In genomic region chr11:72781313-72782080, GRCh38 we compare ENCODE assay signal across 8 cellular contexts. TPM values are rescaled to one million over a fixed set of nuclear protein-coding genes. Genes with fewer than 3 reads are reported as not detected.
DNase-seq lines count a peak whose midpoint lies in the region; ATAC-seq and TF ChIP-seq lines count a peak whose summit lies in the region.

No MANE protein-coding gene starts in this region.

- H4K20me1 ChIP-seq in MM.1S (ENCODE audit: insufficient read depth, low read length): no peaks in the 10 kb centered on the region

- no peak for TF ChIP-seq EP300 in suprapubic skin (IDR thresholded peaks at IDR 0.05)

- H3K36me3 ChIP-seq in MM.1S (replicated peaks; ENCODE audit: insufficient read depth, low read length) (no peaks in the 10 kb centered on the region), endodermal cell (ENCODE audit: control insufficient read depth, insufficient read depth, low read length) (no peaks in the 10 kb centered on the region), suprapubic skin (no peaks in the 10 kb centered on the region)

- no peaks in the 10 kb centered on the region for H3F3A ChIP-seq in MM.1S (ENCODE audit: insufficient read depth, low read length)

- H2AFZ ChIP-seq in MM.1S (ENCODE audit: low read length): peak overlapping the region; percentile 49

- H3K36me3 Mint-ChIP-seq in activated CD8-positive, alpha-beta memory T cell treated with anti-CD3 and anti-CD28 coated beads, Interleukin-2, amount 10 ng/mL, durations not matched to agents 7 days and 5 days: no peaks in the 10 kb centered on the region
- H3K36me3 Mint-ChIP-seq in endodermal cell (ENCODE audit: low read depth): no peaks in the 10 kb centered on the region
- no peaks in the 10 kb centered on the region for H3K36me3 Mint-ChIP-seq in natural killer cell

- no peaks in the 10 kb centered on the region for H3K9me2 ChIP-seq in MM.1S (replicated peaks; ENCODE audit: insufficient read depth, low read length)

- intact Hi-C loops in natural killer cell (cut with micrococcal nuclease): no loop called here

- H3K27ac Mint-ChIP-seq in activated CD8-positive, alpha-beta memory T cell treated with anti-CD3 and anti-CD28 coated beads, Interleukin-2, amount 10 ng/mL, durations not matched to agents 7 days and 5 days: no peak overlapping the region
- H3K27ac Mint-ChIP-seq in endodermal cell: no peak overlapping the region
- H3K27ac Mint-ChIP-seq in natural killer cell: peak overlapping the region; percentile 73 to 83

- peak overlapping the region; percentile 23; the same call in 1 of the 2 replicates for H3K9ac ChIP-seq in MM.1S (ENCODE audit: low read length)
- no peak overlapping the region for H3K9ac ChIP-seq in endodermal cell (ENCODE audit: extremely low read depth, low read length, poor library complexity, severe bottlenecking)

- peaks cover 14% of the 10 kb centered on the region for H3K4me1 Mint-ChIP-seq in activated CD8-positive, alpha-beta memory T cell treated with anti-CD3 and anti-CD28 coated beads, Interleukin-2, amount 10 ng/mL, durations not matched to agents 7 days and 5 days
- H3K4me1 Mint-ChIP-seq in endodermal cell (peaks cover 13% of the 10 kb centered on the region), natural killer cell (peaks cover 26 to 27% of the 10 kb centered on the region in 2 donors)

- TF ChIP-seq POLR2A in suprapubic skin (IDR thresholded peaks at IDR 0.05): no peak

- no peak for DNase-seq in GM12864 (ENCODE audit: low read depth)
- DNase-seq in MM.1S: peak; percentile 37
- DNase-seq in activated CD8-positive, alpha-beta memory T cell treated with anti-CD3 and anti-CD28 coated beads, Interleukin-2, amount 10 ng/mL, durations not matched to agents 7 days and 5 days: no peak
- DNase-seq in endodermal cell: peak; percentile 82
- DNase-seq in natural killer cell: peak; percentile 53
- no peak for DNase-seq in suprapubic skin (ENCODE audit: low spot score in 2 of 2)
- no peak for DNase-seq in NCI-H1694 treated with DMSO at 0.1 percent for 48 hours (lab: John Stamatoyannopoulos, UW)
- no peak for DNase-seq in NCI-H2171 treated with DMSO at 0.1 percent for 48 hours (lab: John Stamatoyannopoulos, UW)

- H3K79me2 ChIP-seq in MM.1S (ENCODE audit: low read length): no peaks in the 10 kb centered on the region

- peaks cover 8% of the 10 kb centered on the region for H3K27me3 Mint-ChIP-seq in activated CD8-positive, alpha-beta memory T cell treated with anti-CD3 and anti-CD28 coated beads, Interleukin-2, amount 10 ng/mL, durations not matched to agents 7 days and 5 days
- H3K27me3 Mint-ChIP-seq in endodermal cell (ENCODE audit: insufficient read depth) (peaks cover 7% of the 10 kb centered on the region), natural killer cell (ENCODE audit: low read depth in 2 of 2) (peaks cover 0 to 7% of the 10 kb centered on the region in 2 donors)

- no peaks in the 10 kb centered on the region for H3K9me3 Mint-ChIP-seq in activated CD8-positive, alpha-beta memory T cell treated with anti-CD3 and anti-CD28 coated beads, Interleukin-2, amount 10 ng/mL, durations not matched to agents 7 days and 5 days (ENCODE audit: low read depth)
- no peaks in the 10 kb centered on the region for H3K9me3 Mint-ChIP-seq in endodermal cell
- H3K9me3 Mint-ChIP-seq in natural killer cell: no peaks in the 10 kb centered on the region

- H3K4me1 ChIP-seq in MM.1S (ENCODE audit: low read length): peaks cover 15% of the 10 kb centered on the region
- H3K4me1 ChIP-seq in endodermal cell (ENCODE audit: control insufficient read depth, insufficient read depth, low read length): peaks cover 4% of the 10 kb centered on the region
- H3K4me1 ChIP-seq in suprapubic skin: peaks cover 50% of the 10 kb centered on the region

- WGBS in endodermal cell (ENCODE audit: insufficient coverage in 1 of 2, insufficient read length in 1 of 2), 2 experiments: 1% methylated on average over 17 to 89 of the region's 89 CpGs
- 1% methylated on average over 12 of the region's 89 CpGs for WGBS in suprapubic skin

- ATAC-seq in activated CD8-positive, alpha-beta memory T cell treated with anti-CD3 and anti-CD28 coated beads, Interleukin-2, amount 10 ng/mL, durations not matched to agents 7 days and 5 days: peak; percentile 80
- peak; percentile 83 to 88 (median 84) for ATAC-seq in natural killer cell

- CTCF ChIA-PET in activated CD8-positive, alpha-beta memory T cell treated with anti-CD3 and anti-CD28 coated beads, Interleukin-2, amount 10 ng/mL, durations not matched to agents 7 days and 5 days (lab: Charles Lee): interaction anchor here (1.5 to 8.8 kb wide), 4 partner anchors 11 to 56 kb away, joined by 4 to 54 read pairs (median 10); partner anchors contain the start of gene STARD10

- peak overlapping the region; percentile 65 for H3K4me2 ChIP-seq in MM.1S (ENCODE audit: low read depth, low read length)

- H3K9me3 ChIP-seq in MM.1S (replicated peaks; ENCODE audit: insufficient read depth, low read length): no peaks in the 10 kb centered on the region
- no peaks in the 10 kb centered on the region for H3K9me3 ChIP-seq in endodermal cell (ENCODE audit: control insufficient read depth, low read length)
- no peaks in the 10 kb centered on the region for H3K9me3 ChIP-seq in suprapubic skin

- H3K27ac ChIP-seq in MM.1S (ENCODE audit: low read length) (no peak overlapping the region), endodermal cell (ENCODE audit: low read depth, low read length) (no peak overlapping the region), suprapubic skin (peak overlapping the region; percentile 82)

- H3K27me3 ChIP-seq in MM.1S (replicated peaks; ENCODE audit: insufficient read depth, low read length) (no peaks in the 10 kb centered on the region), endodermal cell (ENCODE audit: control insufficient read depth, insufficient read depth, low read length, poor library complexity, severe bottlenecking) (peaks cover 14% of the 10 kb centered on the region), suprapubic skin (no peaks in the 10 kb centered on the region)

- H3K4me3 ChIP-seq in GM12864 (ENCODE audit: low read depth, low read length): peak overlapping the region; percentile 52
- H3K4me3 ChIP-seq in MM.1S (ENCODE audit: low read length): peak overlapping the region; percentile 57
- H3K4me3 ChIP-seq in endodermal cell (ENCODE audit: low read length): peak overlapping the region; percentile 69
- H3K4me3 ChIP-seq in suprapubic skin: peak overlapping the region; percentile 81

- no peak for TF ChIP-seq CTCF in GM12864 (IDR thresholded peaks at IDR 0.05; ENCODE audit: low read depth, low read length, missing control alignments)
- TF ChIP-seq CTCF in MM.1S (IDR thresholded peaks at IDR 0.05; ENCODE audit: low read length): no peak
- TF ChIP-seq CTCF in endodermal cell (conservative IDR thresholded peaks at IDR 0.05): no peak
- TF ChIP-seq CTCF in natural killer cell (IDR thresholded peaks at IDR 0.05): no peak
- no peak for TF ChIP-seq CTCF in suprapubic skin (IDR thresholded peaks at IDR 0.05)

- peak overlapping the region; percentile 58 for H3K4me3 Mint-ChIP-seq in activated CD8-positive, alpha-beta memory T cell treated with anti-CD3 and anti-CD28 coated beads, Interleukin-2, amount 10 ng/mL, durations not matched to agents 7 days and 5 days
- H3K4me3 Mint-ChIP-seq in endodermal cell (peak overlapping the region; percentile 65), natural killer cell (peak overlapping the region; percentile 83)

RNA-seq across cellular contexts. Expression of gene STARD10, which starts 12.3 kb away (rescaled TPM):
- 10 to 100 TPM in 1 of 2 experiments, 1 to 10 TPM in 1; 8.4 to 18.4 TPM for total RNA-seq in activated CD8-positive, alpha-beta memory T cell treated with anti-CD3 and anti-CD28 coated beads, Interleukin-2, amount 10 ng/mL, durations not matched to agents 7 days and 5 days
- total RNA-seq in endodermal cell: 10 to 100 TPM; 32.2 to 33.3 TPM
- polyA plus RNA-seq in endodermal cell (2013, experiment 1 of 2): 23.2 TPM
- polyA plus RNA-seq in endodermal cell (2013, experiment 2 of 2): 21.0 TPM
- 10 to 100 TPM; 10.9 to 17.3 (median 11.7) TPM for total RNA-seq in natural killer cell
- total RNA-seq in suprapubic skin: 10 to 100 TPM; 76.3 to 83.0 (median 79.4) TPM

RNA-seq across cellular contexts. Expression of gene ARAP1, which starts 29.3 kb away (rescaled TPM):
- total RNA-seq in activated CD8-positive, alpha-beta memory T cell treated with anti-CD3 and anti-CD28 coated beads, Interleukin-2, amount 10 ng/mL, durations not matched to agents 7 days and 5 days: 100 to 1,000 TPM in 1 of 2 experiments, 10 to 100 TPM in 1; 96.5 to 104 TPM
- total RNA-seq in endodermal cell (10 to 100 TPM; 74.4 to 88.3 TPM), natural killer cell (100 to 1,000 TPM; 293 to 327 (median 296) TPM), suprapubic skin (100 to 1,000 TPM in 1 of 4 donors, 10 to 100 TPM in 3; 53.8 to 126 (median 88.8) TPM)
- polyA plus RNA-seq in endodermal cell (2013, experiment 1 of 2): 33.5 TPM
- polyA plus RNA-seq in endodermal cell (2013, experiment 2 of 2): 27.9 TPM

RNA-seq across cellular contexts. Expression of gene ATG16L2, which starts 32.7 kb away (rescaled TPM):
- total RNA-seq in activated CD8-positive, alpha-beta memory T cell treated with anti-CD3 and anti-CD28 coated beads, Interleukin-2, amount 10 ng/mL, durations not matched to agents 7 days and 5 days: 100 to 1,000 TPM; 103 to 168 TPM
- 10 to 100 TPM; 32.2 to 34.2 TPM for total RNA-seq in endodermal cell
- 21.4 TPM for polyA plus RNA-seq in endodermal cell (2013, experiment 1 of 2)
- 15.2 TPM for polyA plus RNA-seq in endodermal cell (2013, experiment 2 of 2)
- 100 to 1,000 TPM; 172 to 190 (median 179) TPM for total RNA-seq in natural killer cell
- total RNA-seq in suprapubic skin: 100 to 1,000 TPM in 2 of 4 donors, 10 to 100 TPM in 2; 81.9 to 231 (median 111) TPM

Comparison
In these comparisons a context has a peak if more than half of its experiments do, and no peak if none do; other contexts are left out.
1. DNase-seq: peak in MM.1S (single experiment), endodermal cell (single experiment) and natural killer cell (single experiment); none in GM12864 (single experiment), activated CD8-positive, alpha-beta memory T cell treated with anti-CD3 and anti-CD28 coated beads, Interleukin-2, amount 10 ng/mL, durations not matched to agents 7 days and 5 days (single experiment), suprapubic skin (0 of 2), NCI-H1694 treated with DMSO at 0.1 percent for 48 hours (single experiment) and NCI-H2171 treated with DMSO at 0.1 percent for 48 hours (single experiment).
2. H3K27ac Mint-ChIP-seq: peak in natural killer cell (2 of 2); none in activated CD8-positive, alpha-beta memory T cell treated with anti-CD3 and anti-CD28 coated beads, Interleukin-2, amount 10 ng/mL, durations not matched to agents 7 days and 5 days (single experiment) and endodermal cell (single experiment).
3. Peak in every context shown above with its lines, with median percentiles within 50 percentile points of each other: H3K4me3 ChIP-seq and H3K4me3 Mint-ChIP-seq.